Comparison of ENCODE assay signal across 1 cellular context in the genomic region with DNA sequence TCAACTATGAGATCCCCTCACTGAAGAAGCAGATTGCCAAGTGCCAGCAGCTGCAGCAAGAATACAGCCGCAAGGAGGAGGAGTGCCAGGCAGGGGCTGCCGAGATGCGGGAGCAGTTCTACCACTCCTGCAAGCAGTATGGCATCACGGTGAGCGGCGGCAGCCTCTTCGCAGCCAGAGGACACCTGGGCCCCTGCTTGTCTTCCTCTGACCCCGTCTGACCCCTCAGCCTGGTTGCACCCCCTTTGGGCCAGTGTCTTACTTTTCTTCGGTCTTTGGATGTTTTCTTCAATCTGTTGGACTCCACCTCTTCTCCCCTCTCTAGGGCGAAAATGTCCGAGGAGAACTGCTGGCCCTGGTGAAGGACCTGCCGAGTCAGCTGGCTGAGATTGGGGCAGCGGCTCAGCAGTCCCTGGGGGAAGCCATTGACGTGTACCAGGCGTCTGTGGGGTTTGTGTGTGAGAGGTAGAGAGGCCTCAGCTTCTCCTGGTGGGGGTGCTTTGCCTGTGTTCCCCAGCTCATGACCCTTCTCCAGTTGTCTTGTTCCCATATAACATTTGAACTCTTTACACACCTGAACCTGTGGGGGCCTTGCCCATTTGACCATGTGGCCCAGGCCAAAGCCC.
TF ChIP-seq lines count a peak whose summit lies in the region.

No MANE protein-coding gene starts in this region.

TF ChIP-seq in GM12878, 131 proteins besides CTCF, POLR2A, EP300 and RAD21:
- TF ChIP-seq IKZF2 (IDR thresholded peaks at IDR 0.05) (no peak), ZNF24 (IDR thresholded peaks at IDR 0.05) (no peak), SMC3 (IDR thresholded peaks at IDR 0.05; ENCODE audit: borderline replicate concordance, low read length) (no peak), HDGF (IDR thresholded peaks at IDR 0.05) (no peak), BCL3 (IDR thresholded peaks at IDR 0.05; ENCODE audit: borderline replicate concordance, insufficient read depth, low read depth, low read length, poor library complexity, severe bottlenecking) (no peak), ZNF274 (IDR thresholded peaks at IDR 0.05; ENCODE audit: insufficient read depth, insufficient read length) (no peak), TCF12 (IDR thresholded peaks at IDR 0.05; ENCODE audit: low read depth, low read length) (no peak), MTA2 (IDR thresholded peaks at IDR 0.05; ENCODE audit: low read depth) (no peak), CHD1 (IDR thresholded peaks at IDR 0.05; ENCODE audit: low read depth, low read length) (no peak), SMAD1 (IDR thresholded peaks at IDR 0.05; ENCODE audit: low read depth, partially characterized antibody) (no peak), PML (IDR thresholded peaks at IDR 0.05; ENCODE audit: low read length) (no peak), POU2F2 (IDR thresholded peaks at IDR 0.05; ENCODE audit: borderline replicate concordance, low read depth, low read length) (no peak), MEF2A (IDR thresholded peaks at IDR 0.05; ENCODE audit: insufficient read depth, low read depth, low read length) (no peak), ZSCAN29 (IDR thresholded peaks at IDR 0.05) (no peak), NRF1 (conservative IDR thresholded peaks at IDR 0.05; ENCODE audit: low read depth, low read length) (no peak), JUNB (IDR thresholded peaks at IDR 0.05) (no peak), IRF3 (IDR thresholded peaks at IDR 0.05) (no peak)
- TF ChIP-seq, protein P1, sequence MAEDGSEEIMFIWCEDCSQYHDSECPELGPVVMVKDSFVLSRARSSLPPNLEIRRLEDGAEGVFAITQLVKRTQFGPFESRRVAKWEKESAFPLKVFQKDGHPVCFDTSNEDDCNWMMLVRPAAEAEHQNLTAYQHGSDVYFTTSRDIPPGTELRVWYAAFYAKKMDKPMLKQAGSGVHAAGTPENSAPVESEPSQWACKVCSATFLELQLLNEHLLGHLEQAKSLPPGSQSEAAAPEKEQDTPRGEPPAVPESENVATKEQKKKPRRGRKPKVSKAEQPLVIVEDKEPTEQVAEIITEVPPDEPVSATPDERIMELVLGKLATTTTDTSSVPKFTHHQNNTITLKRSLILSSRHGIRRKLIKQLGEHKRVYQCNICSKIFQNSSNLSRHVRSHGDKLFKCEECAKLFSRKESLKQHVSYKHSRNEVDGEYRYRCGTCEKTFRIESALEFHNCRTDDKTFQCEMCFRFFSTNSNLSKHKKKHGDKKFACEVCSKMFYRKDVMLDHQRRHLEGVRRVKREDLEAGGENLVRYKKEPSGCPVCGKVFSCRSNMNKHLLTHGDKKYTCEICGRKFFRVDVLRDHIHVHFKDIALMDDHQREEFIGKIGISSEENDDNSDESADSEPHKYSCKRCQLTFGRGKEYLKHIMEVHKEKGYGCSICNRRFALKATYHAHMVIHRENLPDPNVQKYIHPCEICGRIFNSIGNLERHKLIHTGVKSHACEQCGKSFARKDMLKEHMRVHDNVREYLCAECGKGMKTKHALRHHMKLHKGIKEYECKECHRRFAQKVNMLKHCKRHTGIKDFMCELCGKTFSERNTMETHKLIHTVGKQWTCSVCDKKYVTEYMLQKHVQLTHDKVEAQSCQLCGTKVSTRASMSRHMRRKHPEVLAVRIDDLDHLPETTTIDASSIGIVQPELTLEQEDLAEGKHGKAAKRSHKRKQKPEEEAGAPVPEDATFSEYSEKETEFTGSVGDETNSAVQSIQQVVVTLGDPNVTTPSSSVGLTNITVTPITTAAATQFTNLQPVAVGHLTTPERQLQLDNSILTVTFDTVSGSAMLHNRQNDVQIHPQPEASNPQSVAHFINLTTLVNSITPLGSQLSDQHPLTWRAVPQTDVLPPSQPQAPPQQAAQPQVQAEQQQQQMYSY (CRISPR knock-in tag; IDR thresholded peaks at IDR 0.05) = no peak
- TF ChIP-seq, protein P2, sequence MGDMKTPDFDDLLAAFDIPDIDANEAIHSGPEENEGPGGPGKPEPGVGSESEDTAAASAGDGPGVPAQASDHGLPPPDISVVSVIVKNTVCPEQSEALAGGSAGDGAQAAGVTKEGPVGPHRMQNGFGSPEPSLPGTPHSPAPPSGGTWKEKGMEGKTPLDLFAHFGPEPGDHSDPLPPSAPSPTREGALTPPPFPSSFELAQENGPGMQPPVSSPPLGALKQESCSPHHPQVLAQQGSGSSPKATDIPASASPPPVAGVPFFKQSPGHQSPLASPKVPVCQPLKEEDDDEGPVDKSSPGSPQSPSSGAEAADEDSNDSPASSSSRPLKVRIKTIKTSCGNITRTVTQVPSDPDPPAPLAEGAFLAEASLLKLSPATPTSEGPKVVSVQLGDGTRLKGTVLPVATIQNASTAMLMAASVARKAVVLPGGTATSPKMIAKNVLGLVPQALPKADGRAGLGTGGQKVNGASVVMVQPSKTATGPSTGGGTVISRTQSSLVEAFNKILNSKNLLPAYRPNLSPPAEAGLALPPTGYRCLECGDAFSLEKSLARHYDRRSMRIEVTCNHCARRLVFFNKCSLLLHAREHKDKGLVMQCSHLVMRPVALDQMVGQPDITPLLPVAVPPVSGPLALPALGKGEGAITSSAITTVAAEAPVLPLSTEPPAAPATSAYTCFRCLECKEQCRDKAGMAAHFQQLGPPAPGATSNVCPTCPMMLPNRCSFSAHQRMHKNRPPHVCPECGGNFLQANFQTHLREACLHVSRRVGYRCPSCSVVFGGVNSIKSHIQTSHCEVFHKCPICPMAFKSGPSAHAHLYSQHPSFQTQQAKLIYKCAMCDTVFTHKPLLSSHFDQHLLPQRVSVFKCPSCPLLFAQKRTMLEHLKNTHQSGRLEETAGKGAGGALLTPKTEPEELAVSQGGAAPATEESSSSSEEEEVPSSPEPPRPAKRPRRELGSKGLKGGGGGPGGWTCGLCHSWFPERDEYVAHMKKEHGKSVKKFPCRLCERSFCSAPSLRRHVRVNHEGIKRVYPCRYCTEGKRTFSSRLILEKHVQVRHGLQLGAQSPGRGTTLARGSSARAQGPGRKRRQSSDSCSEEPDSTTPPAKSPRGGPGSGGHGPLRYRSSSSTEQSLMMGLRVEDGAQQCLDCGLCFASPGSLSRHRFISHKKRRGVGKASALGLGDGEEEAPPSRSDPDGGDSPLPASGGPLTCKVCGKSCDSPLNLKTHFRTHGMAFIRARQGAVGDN (IDR thresholded peaks at IDR 0.05) = no peak
- TF ChIP-seq, protein P3, sequence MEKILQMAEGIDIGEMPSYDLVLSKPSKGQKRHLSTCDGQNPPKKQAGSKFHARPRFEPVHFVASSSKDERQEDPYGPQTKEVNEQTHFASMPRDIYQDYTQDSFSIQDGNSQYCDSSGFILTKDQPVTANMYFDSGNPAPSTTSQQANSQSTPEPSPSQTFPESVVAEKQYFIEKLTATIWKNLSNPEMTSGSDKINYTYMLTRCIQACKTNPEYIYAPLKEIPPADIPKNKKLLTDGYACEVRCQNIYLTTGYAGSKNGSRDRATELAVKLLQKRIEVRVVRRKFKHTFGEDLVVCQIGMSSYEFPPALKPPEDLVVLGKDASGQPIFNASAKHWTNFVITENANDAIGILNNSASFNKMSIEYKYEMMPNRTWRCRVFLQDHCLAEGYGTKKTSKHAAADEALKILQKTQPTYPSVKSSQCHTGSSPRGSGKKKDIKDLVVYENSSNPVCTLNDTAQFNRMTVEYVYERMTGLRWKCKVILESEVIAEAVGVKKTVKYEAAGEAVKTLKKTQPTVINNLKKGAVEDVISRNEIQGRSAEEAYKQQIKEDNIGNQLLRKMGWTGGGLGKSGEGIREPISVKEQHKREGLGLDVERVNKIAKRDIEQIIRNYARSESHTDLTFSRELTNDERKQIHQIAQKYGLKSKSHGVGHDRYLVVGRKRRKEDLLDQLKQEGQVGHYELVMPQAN (conservative IDR thresholded peaks at IDR 0.05) = no peak
